8 cellular contexts compared by ENCODE assay signal in the genomic region with DNA sequence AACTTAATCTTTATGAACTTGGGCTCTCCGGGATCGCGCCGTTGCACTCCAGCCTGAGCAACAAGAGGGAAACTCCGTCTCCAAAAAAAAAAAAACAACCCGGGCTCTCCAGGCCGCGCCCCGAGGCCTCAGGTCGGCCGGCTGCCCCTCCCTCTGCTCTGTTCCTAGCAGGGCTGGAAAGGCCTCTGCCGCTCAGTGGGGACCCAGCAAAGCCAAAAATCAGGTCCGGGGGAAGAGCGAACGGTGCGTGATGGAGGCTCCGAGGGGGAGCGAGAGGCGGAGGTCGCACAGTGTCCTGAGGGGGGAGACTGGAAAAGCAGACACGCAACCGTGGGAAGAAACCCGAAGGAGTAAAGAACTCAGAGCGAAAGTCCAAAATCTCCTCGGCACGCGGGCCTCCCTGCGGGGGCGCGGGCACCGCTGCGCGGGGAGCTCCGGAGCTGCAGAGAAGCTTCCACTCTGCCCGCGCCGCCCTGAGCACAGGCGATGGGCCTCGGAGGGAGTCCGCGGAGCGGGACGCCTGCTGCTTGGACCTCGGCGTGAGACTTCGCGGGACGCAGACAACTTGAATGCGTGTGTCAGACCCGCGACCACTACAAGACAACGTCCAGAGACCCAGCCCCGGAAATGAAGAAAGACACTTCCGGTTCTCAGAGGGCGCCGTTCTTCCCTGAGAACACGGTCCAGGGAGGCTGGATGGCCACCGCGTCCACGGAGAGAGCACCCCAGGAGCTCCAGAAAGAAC.
DNase-seq lines count a peak whose midpoint lies in the region; ATAC-seq and TF ChIP-seq lines count a peak whose summit lies in the region.

No MANE protein-coding gene starts in this region.

- peaks cover 0 to 7% (median 2%) of the 10 kb centered on the region in 7 donors for H3K9me3 Mint-ChIP-seq in CD4-positive, CD25-positive, alpha-beta regulatory T cell
- no peaks in the 10 kb centered on the region for H3K9me3 Mint-ChIP-seq in nephron

- no peak overlapping the region for H3K4me3 ChIP-seq in CD4-positive, CD25-positive, alpha-beta regulatory T cell (ENCODE audit: low read depth, low read length)
- H3K4me3 ChIP-seq in Peyer's patch (peak overlapping the region in 3 of 4 donors; percentile 29 to 59 (median 57)), epithelial cell of esophagus (ENCODE audit: low read length) (peak overlapping the region; percentile 48)

- no peaks in the 10 kb centered on the region for H3K36me3 Mint-ChIP-seq in CD4-positive, CD25-positive, alpha-beta regulatory T cell
- no peaks in the 10 kb centered on the region for H3K36me3 Mint-ChIP-seq in nephron (ENCODE audit: low read depth)

- peak overlapping the region in 3 of 4 donors; percentile 30 to 83 (median 59) for H3K4me3 Mint-ChIP-seq in CD4-positive, CD25-positive, alpha-beta regulatory T cell
- H3K4me3 Mint-ChIP-seq in nephron = peak overlapping the region; percentile 87 to 91 (median 90)

- no peaks in the 10 kb centered on the region for H3K9me3 ChIP-seq in CD4-positive, CD25-positive, alpha-beta regulatory T cell (ENCODE audit: control insufficient read depth in 2 of 2, low read length in 2 of 2)
- H3K9me3 ChIP-seq in Peyer's patch = no peaks in the 10 kb centered on the region

- no peaks in the 10 kb centered on the region for H3K27me3 ChIP-seq in CD4-positive, CD25-positive, alpha-beta regulatory T cell (ENCODE audit: control insufficient read depth, insufficient read depth, low read length)
- H3K27me3 ChIP-seq in Peyer's patch = no peaks in the 10 kb centered on the region

- H3K36me3 ChIP-seq in CD4-positive, CD25-positive, alpha-beta regulatory T cell (ENCODE audit: control insufficient read depth, insufficient read depth, low read length) = no peaks in the 10 kb centered on the region
- H3K36me3 ChIP-seq in Peyer's patch = no peaks in the 10 kb centered on the region

- no peak for ATAC-seq in CD4-positive, CD25-positive, alpha-beta regulatory T cell (ENCODE audit: low read depth in 2 of 2)
- ATAC-seq in GM19452 (IDR thresholded peaks at IDR 0.05; ENCODE audit: unreplicated experiment) = no peak

- no peak overlapping the region for H3K27ac Mint-ChIP-seq in CD4-positive, CD25-positive, alpha-beta regulatory T cell
- peak overlapping the region in 2 of 3 experiments; percentile 56 to 79 for H3K27ac Mint-ChIP-seq in nephron

- H3K27me3 Mint-ChIP-seq in CD4-positive, CD25-positive, alpha-beta regulatory T cell = peaks cover 9% of the 10 kb centered on the region
- no peaks in the 10 kb centered on the region for H3K27me3 Mint-ChIP-seq in nephron (ENCODE audit: low read depth)

- no peak for TF ChIP-seq POLR2A in Peyer's patch (IDR thresholded peaks at IDR 0.05)

- peaks cover 0 to 5% (median 1%) of the 10 kb centered on the region in 4 donors for H3K4me1 Mint-ChIP-seq in CD4-positive, CD25-positive, alpha-beta regulatory T cell
- no peaks in the 10 kb centered on the region for H3K4me1 Mint-ChIP-seq in nephron

- no peaks in the 10 kb centered on the region for H3K4me1 ChIP-seq in CD4-positive, CD25-positive, alpha-beta regulatory T cell (ENCODE audit: control insufficient read depth, insufficient read depth, low read length, poor library complexity, severe bottlenecking)
- H3K4me1 ChIP-seq in Peyer's patch = no peaks in the 10 kb centered on the region

- no peak for DNase-seq in CD4-positive, CD25-positive, alpha-beta regulatory T cell
- DNase-seq in Peyer's patch (peak in 2 of 3 donors; percentile 41 to 44), epithelial cell of esophagus (ENCODE audit: low read depth) (no peak), CD1c-positive myeloid dendritic cell (ENCODE audit: extremely low spot score) (no peak), midbrain (lab: John Stamatoyannopoulos, UW) (no peak)
- DNase-seq in central memory CD4-positive, alpha-beta T cell = no peak

- H3K27ac ChIP-seq in CD4-positive, CD25-positive, alpha-beta regulatory T cell (ENCODE audit: insufficient read depth, low read length, poor library complexity, severe bottlenecking) = no peak overlapping the region
- no peak overlapping the region for H3K27ac ChIP-seq in Peyer's patch

- TF ChIP-seq CTCF in Peyer's patch (IDR thresholded peaks at IDR 0.05) (no peak), epithelial cell of esophagus (IDR thresholded peaks at IDR 0.05; ENCODE audit: insufficient read depth, low read depth, low read length, missing control alignments) (no peak), nephron (IDR thresholded peaks at IDR 0.05; ENCODE audit: unreplicated experiment in 3 of 3) (no peak)

Comparison
In these comparisons a context has a peak if more than half of its experiments do, and no peak if none do; other contexts are left out.
1. DNase-seq: peak in Peyer's patch (2 of 3); none in CD4-positive, CD25-positive, alpha-beta regulatory T cell (0 of 3), epithelial cell of esophagus (single experiment), CD1c-positive myeloid dendritic cell (single experiment), central memory CD4-positive, alpha-beta T cell (single experiment) and midbrain (single experiment).
2. H3K27ac Mint-ChIP-seq: peak in nephron (2 of 3); none in CD4-positive, CD25-positive, alpha-beta regulatory T cell (0 of 3).